8 cellular contexts compared by ENCODE assay signal in the genomic region with DNA sequence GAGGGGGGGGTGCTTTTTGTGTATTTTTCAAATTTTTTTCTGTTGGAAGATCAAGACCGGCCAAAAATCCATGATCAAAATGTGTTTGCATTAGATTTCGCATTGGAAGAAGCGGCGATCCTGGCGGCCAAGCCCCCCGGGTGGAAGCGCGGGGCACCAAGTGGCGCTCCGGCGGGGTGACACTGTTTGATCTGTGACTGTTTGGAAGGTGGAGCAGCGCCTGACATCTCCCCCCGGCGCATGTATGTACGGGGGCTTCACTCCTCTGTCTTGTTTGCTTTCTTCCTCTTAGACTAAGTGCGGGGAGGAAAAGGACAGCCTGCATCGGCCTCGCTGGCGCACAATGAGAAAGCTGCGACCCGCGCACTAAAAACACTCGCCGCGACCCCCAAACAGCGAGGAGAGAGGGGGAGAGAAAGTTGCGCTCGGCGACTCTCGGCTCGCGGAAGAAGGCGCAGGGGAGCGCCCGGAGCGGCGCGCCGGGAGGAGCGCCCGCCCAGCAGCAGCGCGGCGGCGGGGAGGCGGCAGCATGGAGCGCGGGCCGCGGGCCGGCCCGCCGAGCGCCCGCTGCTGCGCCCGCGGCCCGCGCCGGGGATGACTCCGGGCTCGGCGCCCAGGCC. TPM values are rescaled to one million over a fixed set of nuclear protein-coding genes. Genes with fewer than 3 reads are reported as not detected.
A peak's percentile ranks its signal among the peaks of the same experiment; 100 is the strongest.
DNase-seq lines count a peak whose midpoint lies in the region; ATAC-seq, FAIRE-seq and TF ChIP-seq lines count a peak whose summit lies in the region.

No MANE protein-coding gene starts in this region.

- FAIRE-seq in keratinocyte (lab: Jason Lieb, UNC), result no peak

- no peaks in the 10 kb centered on the region for H3K27me3 ChIP-seq in keratinocyte (ENCODE audit: control insufficient read depth, extremely low read depth, insufficient read depth, low read length)

- H3K79me2 ChIP-seq in keratinocyte (ENCODE audit: control insufficient read depth, insufficient read depth, low read length), result peaks cover 25% of the 10 kb centered on the region

- TF ChIP-seq CTCF in keratinocyte (optimal IDR thresholded peaks at IDR 0.05 in 1 of 3, IDR thresholded peaks at IDR 0.05 in 1 of 3, conservative IDR thresholded peaks at IDR 0.05 in 1 of 3; ENCODE audit: extremely low read depth in 1 of 3, insufficient read depth in 2 of 3, low read length in 3 of 3), result no peak

- peak overlapping the region; percentile 81 for H3K9ac ChIP-seq in keratinocyte (ENCODE audit: control insufficient read depth, extremely low read depth, insufficient read depth, low read length)

- peak overlapping the region; percentile 78 for H3K4me2 ChIP-seq in keratinocyte (ENCODE audit: control insufficient read depth, extremely low read depth, insufficient read depth, low read depth, low read length)

- dilution Hi-C loops in keratinocyte (cut with MboI; ENCODE audit: extremely low pct_ligation_motif_present, low sequenced_read_pairs), result no loop called here

- peak overlapping the region; percentile 74 to 91 (median 85) for H3K4me3 ChIP-seq in keratinocyte (ENCODE audit: control insufficient read depth in 2 of 3, extremely low read depth in 1 of 3, insufficient read depth in 2 of 3, low read depth in 1 of 3, low read length in 3 of 3)

- DNase-seq in activated gamma-delta T cell (lab: John Stamatoyannopoulos, UW) (peak; percentile 17), activated gamma-delta T cell treated with Interleukin-2 at 50 U/mL for 16 hours (no peak), NCI-H510A treated with DMSO at 0.1 percent for 48 hours (lab: John Stamatoyannopoulos, UW) (peak; percentile 70), keratinocyte (ENCODE audit: low read depth, low spot score) (no peak), substantia nigra (lab: John Stamatoyannopoulos, UW) (peak in 4 of 49 donors; percentile 14 to 57 (median 30))

- ATAC-seq in GM18505 (IDR thresholded peaks at IDR 0.05; ENCODE audit: unreplicated experiment), result no peak
- no peak for ATAC-seq in HG03432 (IDR thresholded peaks at IDR 0.05; ENCODE audit: unreplicated experiment)

- no peak for TF ChIP-seq POLR2A in GM18505 (IDR thresholded peaks at IDR 0.05; ENCODE audit: borderline replicate concordance, extremely low read depth, insufficient read depth, insufficient read length)

- H3K27ac ChIP-seq in angular gyrus (ENCODE audit: low read depth, low read length) (peak overlapping the region; percentile 68), keratinocyte (ENCODE audit: control insufficient read depth, insufficient read depth, low read length) (peak overlapping the region; percentile 82), substantia nigra (ENCODE audit: low read depth, low read length, poor library complexity, severe bottlenecking) (peak overlapping the region; percentile 90)

- H4K20me1 ChIP-seq in keratinocyte (ENCODE audit: control insufficient read depth, extremely low read depth, insufficient read depth, low read length), result no peaks in the 10 kb centered on the region

- H3K36me3 ChIP-seq in keratinocyte (ENCODE audit: control insufficient read depth in 2 of 2, extremely low read depth in 1 of 2, insufficient read depth in 2 of 2, low read length in 2 of 2), result no peaks in the 10 kb centered on the region

- peaks cover 19% of the 10 kb centered on the region for H3K4me1 ChIP-seq in keratinocyte (ENCODE audit: control insufficient read depth, extremely low read depth, insufficient read depth, low read length)

- H3K9me1 ChIP-seq in keratinocyte (ENCODE audit: control insufficient read depth, extremely low read depth, insufficient read depth, low read length), result no peaks in the 10 kb centered on the region

- no peaks in the 10 kb centered on the region for H3K9me3 ChIP-seq in keratinocyte (ENCODE audit: control insufficient read depth, low read depth, low read length)

- H2AFZ ChIP-seq in keratinocyte (ENCODE audit: control insufficient read depth, low read length), result peak overlapping the region; percentile 86

RNA-seq across cellular contexts. Expression of a gene that starts 0.5 kb away (rescaled TPM):
- 1.3 to 2.2 TPM (median 1.6 TPM) in 3 replicates for polyA plus RNA-seq in keratinocyte
- polyA plus RNA-seq in keratinocyte (2011; ENCODE audit: low read depth), result 2.9 TPM
- 1.9 and 2.4 TPM in 2 replicates for polyA plus RNA-seq in keratinocyte (2011; cell fraction: cytosol; rRNA removed)
- 3.4 and 4.0 TPM in 2 replicates for polyA plus RNA-seq in keratinocyte (2011; cell fraction: nucleus; rRNA removed)
- 2.7 and 4.3 TPM in 2 replicates for polyA plus RNA-seq in keratinocyte (2012; ENCODE audit: low replicate concordance)
- polyA minus RNA-seq in keratinocyte, result 2.0 to 6.8 TPM (median 3.3 TPM) in 3 replicates
- 2.3 TPM for polyA minus RNA-seq in keratinocyte (2011; cell fraction: cytosol; rRNA and poly(A)+ RNA removed)
- 2.0 and 3.4 TPM in 2 replicates for polyA minus RNA-seq in keratinocyte (2011; cell fraction: nucleus; rRNA and poly(A)+ RNA removed)

RNA-seq across cellular contexts. Expression of a gene that starts 2.2 kb away (rescaled TPM):
- polyA plus RNA-seq in keratinocyte, result 22.2 to 25.2 TPM (median 22.5 TPM) in 3 replicates
- polyA plus RNA-seq in keratinocyte (2011; ENCODE audit: low read depth), result 8.2 TPM
- 22.3 and 25.2 TPM in 2 replicates for polyA plus RNA-seq in keratinocyte (2011; cell fraction: cytosol; rRNA removed)
- polyA plus RNA-seq in keratinocyte (2011; cell fraction: nucleus; rRNA removed), result 25.0 and 27.0 TPM in 2 replicates
- polyA plus RNA-seq in keratinocyte (2012; ENCODE audit: low replicate concordance), result 14.8 and 17.2 TPM in 2 replicates
- polyA minus RNA-seq in keratinocyte, result 14.9 to 30.2 TPM (median 28.5 TPM) in 3 replicates
- polyA minus RNA-seq in keratinocyte (2011; cell fraction: cytosol; rRNA and poly(A)+ RNA removed), result 9.6 TPM
- polyA minus RNA-seq in keratinocyte (2011; cell fraction: nucleus; rRNA and poly(A)+ RNA removed), result 9.0 and 14.8 TPM in 2 replicates

Comparison
In these comparisons a context has a peak if more than half of its experiments do, and no peak if none do; other contexts are left out.
1. DNase-seq: peak in activated gamma-delta T cell (single experiment) and NCI-H510A treated with DMSO at 0.1 percent for 48 hours (single experiment); none in activated gamma-delta T cell treated with Interleukin-2 at 50 U/mL for 16 hours (single experiment) and keratinocyte (single experiment).
2. Peak in every context shown above with its lines, with median percentiles within 50 percentile points of each other: H3K27ac ChIP-seq.